In the genomic region with DNA sequence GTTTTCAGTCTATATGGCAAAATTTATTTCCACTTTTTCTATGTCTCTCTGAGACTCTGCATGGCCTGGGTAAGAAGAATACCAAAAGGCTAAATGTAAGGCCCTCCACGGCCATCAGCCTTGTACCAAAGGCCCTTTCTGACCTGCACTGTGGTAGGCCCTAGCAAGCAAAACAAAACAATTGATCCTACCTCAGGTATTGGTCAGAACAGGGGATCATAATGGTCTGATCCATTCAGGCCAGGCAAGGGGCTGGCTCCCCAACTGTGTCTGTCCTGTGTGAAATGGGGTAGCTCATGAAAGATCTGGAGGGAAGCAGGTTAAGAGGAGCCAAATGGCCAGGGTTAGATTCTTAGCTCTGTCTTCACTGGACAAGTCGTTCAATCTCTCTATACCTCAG, we compare ENCODE assay signal across 18 cellular contexts.
DNase-seq lines count a peak whose midpoint lies in the region; FAIRE-seq and TF ChIP-seq lines count a peak whose summit lies in the region.
"Had no signal": no experiment of that assay in that cellular context is flagged by ENCODE, and none has a peak within 500 bp of the region (broad histone marks: within the 10 kb centered on the region; RNA-seq: fewer than 3 reads in every experiment).

No MANE protein-coding gene starts in this region.

- no peak overlapping the region for H3T11ph ChIP-seq in H9 (ENCODE audit: low read length)

- H2AFZ ChIP-seq in H9 (ENCODE audit: low read length) (no peak overlapping the region), H1 (ENCODE audit: low read length) (peak overlapping the region; percentile 67; the same call in 1 of the 2 replicates), mesenchymal stem cell (ENCODE audit: low read depth, low read length) (no peak overlapping the region), Karpas-422 (ENCODE audit: low read length) (no peak overlapping the region)

- H3K18ac ChIP-seq in H9 (ENCODE audit: insufficient read length, low read depth, low read length) (no peak overlapping the region), H1 (ENCODE audit: extremely low read depth, low read length) (peak overlapping the region; percentile 75), mesenchymal stem cell (ENCODE audit: low read depth in 1 of 2, low read length in 2 of 2) (no peak overlapping the region)

- H3K23ac ChIP-seq in H9 (ENCODE audit: insufficient read length, low read depth, low read length) = no peak overlapping the region
- H3K23ac ChIP-seq in H1 (ENCODE audit: insufficient read length) = no peak overlapping the region
- no peak overlapping the region for H3K23ac ChIP-seq in mesenchymal stem cell (ENCODE audit: low read length in 2 of 2)

- no peaks in the 10 kb centered on the region for H3K23me2 ChIP-seq in H9 (ENCODE audit: insufficient read length, low read depth, low read length, poor library complexity, severe bottlenecking)
- no peaks in the 10 kb centered on the region for H3K23me2 ChIP-seq in H1 (ENCODE audit: low read depth, low read length)

- no peak for DNase-seq in H9
- DNase-seq in SK-N-MC (ENCODE audit: low read depth, low spot score) = no peak
- DNase-seq in H1 (ENCODE audit: low read depth in 1 of 2, low spot score in 2 of 2) = no peak
- no peak for DNase-seq in mesenchymal stem cell
- no peak for DNase-seq in AG08396 (ENCODE audit: low spot score)
- DNase-seq in activated T-cell treated with anti-CD3 and anti-CD28 coated beads, Interleukin-2, amount 50 U/mL, for 48 hours = no peak
- DNase-seq in RWPE1 (ENCODE audit: low spot score) = no peak
- DNase-seq in Karpas-422 = no peak
- DNase-seq: 8988T; Calu3; CD8-positive, alpha-beta T cell; DMS79 treated with DMSO at 0.1 percent for 48 hours; GF-D8; HCEC 1CT; KG1 had no signal

- H3K36me3 ChIP-seq in SK-N-MC (ENCODE audit: insufficient read depth, low read length) = no peaks in the 10 kb centered on the region
- no peaks in the 10 kb centered on the region for H3K36me3 ChIP-seq in H1 (ENCODE audit: control insufficient read depth in 2 of 4, insufficient read depth in 4 of 4, low read length in 3 of 4)
- no peaks in the 10 kb centered on the region for H3K36me3 ChIP-seq in mesenchymal stem cell (ENCODE audit: control insufficient read depth in 1 of 2, insufficient read depth in 2 of 2, low read depth in 1 of 2, low read length in 2 of 2)
- H3K36me3 ChIP-seq in Karpas-422 (ENCODE audit: insufficient read depth, low read length) = no peaks in the 10 kb centered on the region
- H3K36me3 ChIP-seq: BLaER1 treated with 17β-estradiol and CSF1 and Interleukin-3, amounts not matched to agents 10 nM and 100 nM had no signal

- no peak for TF ChIP-seq POLR2A in H1 (IDR thresholded peaks at IDR 0.05; ENCODE audit: control extremely low read depth in 1 of 2, low read depth in 2 of 2, low read length in 2 of 2)

- TF ChIP-seq RAD21 in H1 (IDR thresholded peaks at IDR 0.05 in 1 of 2, conservative IDR thresholded peaks at IDR 0.05 in 1 of 2; ENCODE audit: low read depth in 2 of 2, low read length in 2 of 2) = no peak

- H3K4me3 Mint-ChIP-seq in H9 = no peak overlapping the region
- H3K4me3 Mint-ChIP-seq: B cell; CD8-positive, alpha-beta T cell had no signal

- H4K20me1 ChIP-seq in H9 (ENCODE audit: control insufficient read depth, insufficient read depth, insufficient read length) (no peaks in the 10 kb centered on the region), H1 (replicated peaks in 1 of 2; ENCODE audit: control insufficient read depth in 1 of 2, insufficient read depth in 2 of 2, low read length in 2 of 2) (no peaks in the 10 kb centered on the region), Karpas-422 (ENCODE audit: insufficient read depth, low read depth, low read length) (no peaks in the 10 kb centered on the region)
- H4K20me1 ChIP-seq: BLaER1 treated with 17β-estradiol and CSF1 and Interleukin-3, amounts not matched to agents 10 nM and 100 nM had no signal

- H3K9me3 ChIP-seq in H9 (ENCODE audit: control insufficient read depth, low read depth, low read length) (no peaks in the 10 kb centered on the region), SK-N-MC (ENCODE audit: low read depth, low read length) (no peaks in the 10 kb centered on the region), H1 (ENCODE audit: insufficient read depth in 2 of 2, low read depth in 1 of 2, low read length in 1 of 2) (no peaks in the 10 kb centered on the region), mesenchymal stem cell (ENCODE audit: control insufficient read depth, low read length) (no peaks in the 10 kb centered on the region), Karpas-422 (ENCODE audit: low read length) (no peaks in the 10 kb centered on the region)
- H3K9me3 ChIP-seq: BLaER1 treated with 17β-estradiol and CSF1 and Interleukin-3, amounts not matched to agents 10 nM and 100 nM had no signal

- H3K4ac ChIP-seq in H9 (ENCODE audit: low read depth, low read length) (no peak overlapping the region), H1 (replicated peaks; ENCODE audit: insufficient read length, low read depth, low read length) (no peak overlapping the region), mesenchymal stem cell (ENCODE audit: low read depth in 1 of 2, low read length in 2 of 2) (no peak overlapping the region)

- no peak overlapping the region for H2AK5ac ChIP-seq in H9 (ENCODE audit: insufficient read length, low read length)
- H2AK5ac ChIP-seq in H1 (ENCODE audit: low read depth, low read length) = no peak overlapping the region
- H2AK5ac ChIP-seq in mesenchymal stem cell (ENCODE audit: low read length, severe bottlenecking) = no peak overlapping the region

- no peak overlapping the region for H2BK20ac ChIP-seq in H9 (ENCODE audit: low read depth, low read length, poor library complexity, severe bottlenecking)
- peak overlapping the region; percentile 16; the same call in 1 of the 2 replicates for H2BK20ac ChIP-seq in H1 (ENCODE audit: low read length)

- no peaks in the 10 kb centered on the region for H3K79me2 ChIP-seq in H9 (ENCODE audit: insufficient read depth, low read length)
- no peaks in the 10 kb centered on the region for H3K79me2 ChIP-seq in H1 (ENCODE audit: control insufficient read depth in 1 of 2, insufficient read depth in 2 of 2, low read length in 2 of 2)
- no peaks in the 10 kb centered on the region for H3K79me2 ChIP-seq in Karpas-422 (ENCODE audit: low read length)

- H3K14ac ChIP-seq in H9 (ENCODE audit: insufficient read depth, low read length) (no peak overlapping the region), H1 (ENCODE audit: insufficient read length) (no peak overlapping the region), mesenchymal stem cell (ENCODE audit: low read length in 2 of 2) (peak overlapping the region in 1 of 2 experiments; percentile 42)

- H3K27me3 Mint-ChIP-seq in H9 (ENCODE audit: low read depth) = no peaks in the 10 kb centered on the region; the same call in 1 of the 2 replicates

- peak overlapping the region; percentile 22 to 93 (median 69); a peak in 5 of 7 replicates for H3K27ac Mint-ChIP-seq in H9
- H3K27ac Mint-ChIP-seq: B cell; CD8-positive, alpha-beta T cell had no signal

- H4K8ac ChIP-seq in H9 (replicated peaks; ENCODE audit: insufficient read length, low read depth, low read length) (no peak overlapping the region), H1 (ENCODE audit: extremely low read depth, insufficient read depth, low read length) (no peak overlapping the region; the same call in 1 of the 2 replicates), mesenchymal stem cell (ENCODE audit: low read length) (no peak overlapping the region)

- H3K27me3 ChIP-seq in H9 (ENCODE audit: insufficient read depth, low read length) (no peaks in the 10 kb centered on the region), H1 (replicated peaks in 1 of 4; ENCODE audit: control insufficient read depth in 3 of 4, extremely low read depth in 1 of 4, insufficient read depth in 3 of 4, low read length in 3 of 4) (no peaks in the 10 kb centered on the region), mesenchymal stem cell (ENCODE audit: control insufficient read depth in 1 of 2, insufficient read depth in 1 of 2, low read length in 2 of 2) (peaks cover 0 to 5% of the 10 kb centered on the region in 2 experiments), Karpas-422 (ENCODE audit: low read length) (no peaks in the 10 kb centered on the region)
- H3K27me3 ChIP-seq: BLaER1 treated with 17β-estradiol and CSF1 and Interleukin-3, amounts not matched to agents 10 nM and 100 nM had no signal

- H3K9me3 Mint-ChIP-seq in H9 = no peaks in the 10 kb centered on the region; a peak in 1 of 5 replicates
- H3K9me3 Mint-ChIP-seq: CD8-positive, alpha-beta T cell had no signal

- H3K9ac ChIP-seq in H9 (ENCODE audit: extremely low read depth, insufficient read length, low read length) (no peak overlapping the region), SK-N-MC (ENCODE audit: insufficient read length) (no peak overlapping the region), H1 (replicated peaks in 1 of 4; ENCODE audit: extremely low read depth in 1 of 4, low read depth in 3 of 4, low read length in 3 of 4) (no peak overlapping the region), mesenchymal stem cell (ENCODE audit: low read length) (no peak overlapping the region), Karpas-422 (ENCODE audit: low read length) (no peak overlapping the region)
- H3K9ac ChIP-seq: BLaER1 treated with 17β-estradiol and CSF1 and Interleukin-3, amounts not matched to agents 10 nM and 100 nM had no signal

- H3K4me1 Mint-ChIP-seq in H9 = peaks cover 44 to 45% of the 10 kb centered on the region in 2 experiments
- H3K4me1 Mint-ChIP-seq: B cell had no signal

- POLR2A ChIA-PET in H1 (lab: Charles Lee; ENCODE audit: partially characterized antibody) = no interaction called here
- POLR2A ChIA-PET in RWPE1 (lab: Yijun Ruan, JAX; ENCODE audit: low non-redundant PET) = no interaction called here

- H3K79me1 ChIP-seq in H9 (ENCODE audit: insufficient read depth, low read depth, low read length, poor library complexity, severe bottlenecking) (no peaks in the 10 kb centered on the region), H1 (ENCODE audit: low read depth, low read length) (no peaks in the 10 kb centered on the region), mesenchymal stem cell (replicated peaks; ENCODE audit: low read length, poor library complexity, severe bottlenecking) (no peaks in the 10 kb centered on the region)

- no peaks in the 10 kb centered on the region for H3K9me2 ChIP-seq in Karpas-422 (replicated peaks; ENCODE audit: insufficient read depth, low read length)

- H3K56ac ChIP-seq in H9 (ENCODE audit: insufficient read length, low read depth, low read length) = no peak overlapping the region
- H3K56ac ChIP-seq in H1 (replicated peaks; ENCODE audit: insufficient read length, low read depth, low read length) = no peak overlapping the region

- H3K4me3 ChIP-seq in SK-N-MC (no peak overlapping the region), H1 (ENCODE audit: extremely low read depth in 1 of 4, insufficient read depth in 2 of 4, low read depth in 3 of 4, low read length in 4 of 4) (peak overlapping the region in 1 of 4 experiments; percentile 7; a peak in 1 of 8 replicates), mesenchymal stem cell (ENCODE audit: insufficient read depth in 1 of 2, low read depth in 1 of 2, low read length in 2 of 2) (no peak overlapping the region), Karpas-422 (ENCODE audit: low read length) (no peak overlapping the region)
- H3K4me3 ChIP-seq: BLaER1 treated with 17β-estradiol and CSF1 and Interleukin-3, amounts not matched to agents 10 nM and 100 nM had no signal

- peaks cover 5% of the 10 kb centered on the region; the same call in 1 of the 2 replicates for H3K4me1 ChIP-seq in H9 (ENCODE audit: insufficient read depth, low read length)
- H3K4me1 ChIP-seq in H1 (replicated peaks in 1 of 4; ENCODE audit: control insufficient read depth in 3 of 4, insufficient read depth in 4 of 4, low read length in 3 of 4) = peaks cover 5 to 13% (median 9%) of the 10 kb centered on the region in 4 experiments; a peak in 6 of 7 replicates
- no peaks in the 10 kb centered on the region for H3K4me1 ChIP-seq in mesenchymal stem cell (ENCODE audit: control insufficient read depth, insufficient read depth, low read depth, low read length)
- H3K4me1 ChIP-seq in Karpas-422 (ENCODE audit: low read length) = no peaks in the 10 kb centered on the region

- H3K36me3 Mint-ChIP-seq in H9 (ENCODE audit: insufficient read depth in 1 of 3, low read depth in 3 of 3) = peaks cover 0 to 2% (median 0%) of the 10 kb centered on the region in 3 experiments; a peak in 1 of 7 replicates
- H3K36me3 Mint-ChIP-seq: CD8-positive, alpha-beta T cell had no signal

- FAIRE-seq in H1 (lab: Jason Lieb, UNC) = no peak
- FAIRE-seq: HepG2 had no signal

- TF ChIP-seq EP300 in H1 (IDR thresholded peaks at IDR 0.05; ENCODE audit: borderline replicate concordance in 1 of 2, low read depth in 2 of 2, low read length in 2 of 2) = no peak

- H2BK5ac ChIP-seq in H9 (ENCODE audit: insufficient read length, low read length) = no peak overlapping the region
- no peak overlapping the region for H2BK5ac ChIP-seq in H1 (ENCODE audit: low read depth, low read length)
- H2BK5ac ChIP-seq in mesenchymal stem cell (ENCODE audit: low read depth, low read length, poor library complexity, severe bottlenecking) = no peak overlapping the region

- H2BK120ac ChIP-seq in H9 (ENCODE audit: low read depth, low read length, poor library complexity, severe bottlenecking) = no peak overlapping the region
- peak overlapping the region; percentile 89 for H2BK120ac ChIP-seq in H1 (replicated peaks; ENCODE audit: low read depth, low read length)
- no peak overlapping the region for H2BK120ac ChIP-seq in mesenchymal stem cell (ENCODE audit: low read depth, low read length)

- H2BK15ac ChIP-seq in H9 (ENCODE audit: low read depth, low read length) (no peak overlapping the region), H1 (ENCODE audit: low read length) (no peak overlapping the region), mesenchymal stem cell (ENCODE audit: low read depth, poor library complexity, severe bottlenecking) (no peak overlapping the region)

- no peak for TF ChIP-seq CTCF in H9 (conservative IDR thresholded peaks at IDR 0.05)
- no peak for TF ChIP-seq CTCF in H1 (IDR thresholded peaks at IDR 0.05; ENCODE audit: control extremely low read depth in 1 of 3, insufficient read depth in 1 of 3, low read depth in 1 of 3, low read length in 3 of 3)
- no peak for TF ChIP-seq CTCF in RWPE1 (conservative IDR thresholded peaks at IDR 0.05; ENCODE audit: low read depth)

- H4K5ac ChIP-seq in H9 (ENCODE audit: insufficient read length, low read depth, low read length) = no peak overlapping the region
- H4K5ac ChIP-seq in H1 (ENCODE audit: insufficient read length, low read depth, low read length) = peak overlapping the region; percentile 18

- H2BK12ac ChIP-seq in H9 (ENCODE audit: insufficient read length, low read depth, low read length) (no peak overlapping the region), H1 (ENCODE audit: low read depth, low read length) (no peak overlapping the region; the same call in 1 of the 2 replicates), mesenchymal stem cell (ENCODE audit: low read length in 2 of 2) (no peak overlapping the region)

- H3K27ac ChIP-seq in H9 (ENCODE audit: insufficient read length, low read depth, low read length) (peak overlapping the region; percentile 2), SK-N-MC (peak overlapping the region; percentile 44; the same call in 1 of the 2 replicates), H1 (ENCODE audit: low read depth, low read length) (no peak overlapping the region), mesenchymal stem cell (ENCODE audit: low read length, poor library complexity, severe bottlenecking) (no peak overlapping the region), RWPE1 (no peak overlapping the region), Karpas-422 (ENCODE audit: low read length) (no peak overlapping the region)
- H3K27ac ChIP-seq: BLaER1 treated with 17β-estradiol and CSF1 and Interleukin-3, amounts not matched to agents 10 nM and 100 nM had no signal

- WGBS in H9 (ENCODE audit: extremely low coverage, insufficient read length, low lambda C conversion rate) = no CpG with 5 or more reads among the region's 2 CpGs
- WGBS in H1 (ENCODE audit: extremely low coverage in 1 of 2, insufficient coverage in 1 of 2, insufficient read length in 1 of 2, insufficient replicate concordance in 2 of 2, low coverage in 1 of 2, low lambda C conversion rate in 2 of 2, missing lambda C conversion rate in 1 of 2), 2 experiments = 76% methylated on average over 2 of the region's 2 CpGs; no CpG with 5 or more reads in 1 of the 2 experiments
- WGBS in mesenchymal stem cell = 75% methylated on average over 1 of the region's 2 CpGs

- H4K91ac ChIP-seq in H9 (ENCODE audit: insufficient read length, low read depth, low read length) (no peak overlapping the region), H1 (replicated peaks; ENCODE audit: insufficient read length, low read length) (peak overlapping the region; percentile 22), mesenchymal stem cell (ENCODE audit: low read length) (peak overlapping the region; percentile 54)

- no peak overlapping the region for H3K4me2 ChIP-seq in H9 (ENCODE audit: insufficient read depth, insufficient read length, low read length)
- no peak overlapping the region; a peak in 1 of 4 replicates for H3K4me2 ChIP-seq in H1 (ENCODE audit: insufficient read depth in 1 of 2, low read depth in 2 of 2, low read length in 2 of 2)
- no peak overlapping the region for H3K4me2 ChIP-seq in mesenchymal stem cell (ENCODE audit: low read length, poor library complexity, severe bottlenecking)
- no peak overlapping the region for H3K4me2 ChIP-seq in Karpas-422 (ENCODE audit: low read depth, low read length, poor library complexity, severe bottlenecking)
- H3K4me2 ChIP-seq: BLaER1 treated with 17β-estradiol and CSF1 and Interleukin-3, amounts not matched to agents 10 nM and 100 nM had no signal

- CTCF ChIA-PET in H1 (lab: Charles Lee; ENCODE audit: partially characterized antibody) (interaction anchor here (0.8 to 2.5 kb wide), 8 partner anchors 9 to 288 kb away, joined by 3 to 26 read pairs (median 3); no protein-coding TSS in a partner anchor), RWPE1 (lab: Yijun Ruan, JAX) (no interaction called here)

Comparison
In these comparisons a context has a peak if more than half of its experiments do, and no peak if none do; other contexts are left out.
1. H3K27ac ChIP-seq: peak in H9 (single experiment) and SK-N-MC (single experiment); none in H1 (single experiment), mesenchymal stem cell (single experiment), RWPE1 (single experiment) and Karpas-422 (single experiment).